Comparison of ENCODE assay signal across 1 cellular context in the genomic region with DNA sequence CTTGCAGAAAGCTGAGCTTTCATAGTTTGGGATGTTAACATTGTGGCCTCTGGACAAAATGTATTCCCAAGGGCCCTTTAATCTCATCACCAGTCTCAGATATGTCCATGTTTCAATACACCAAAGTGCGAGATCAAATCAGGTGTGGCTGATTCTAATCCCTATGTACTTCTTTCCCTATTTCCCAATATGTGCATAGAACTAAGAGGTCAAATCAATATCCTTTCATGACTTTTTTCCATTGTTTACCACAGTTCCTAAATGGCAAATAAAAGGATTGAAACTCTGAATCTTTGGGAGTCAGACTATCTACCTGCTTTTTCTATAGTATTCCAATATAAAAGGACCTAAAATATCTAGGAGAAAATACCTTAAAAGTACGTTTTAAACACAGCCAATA.
TF ChIP-seq lines count a peak whose summit lies in the region.

No MANE protein-coding gene starts in this region.

TF ChIP-seq in HepG2, 621 proteins besides CTCF, POLR2A, EP300 and RAD21 (continued from another document and continues in another):
- TF ChIP-seq, protein P1, sequence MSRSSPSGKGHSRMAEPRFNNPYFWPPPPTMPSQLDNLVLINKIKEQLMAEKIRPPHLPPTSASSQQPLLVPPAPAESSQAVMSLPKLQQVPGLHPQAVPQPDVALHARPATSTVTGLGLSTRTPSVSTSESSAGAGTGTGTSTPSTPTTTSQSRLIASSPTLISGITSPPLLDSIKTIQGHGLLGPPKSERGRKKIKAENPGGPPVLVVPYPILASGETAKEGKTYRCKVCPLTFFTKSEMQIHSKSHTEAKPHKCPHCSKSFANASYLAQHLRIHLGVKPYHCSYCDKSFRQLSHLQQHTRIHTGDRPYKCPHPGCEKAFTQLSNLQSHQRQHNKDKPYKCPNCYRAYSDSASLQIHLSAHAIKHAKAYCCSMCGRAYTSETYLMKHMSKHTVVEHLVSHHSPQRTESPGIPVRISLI (CRISPR knock-in tag; IDR thresholded peaks at IDR 0.05; ENCODE audit: borderline replicate concordance): peak; percentile 30; the same call in 1 of the 2 replicates
- no peak for TF ChIP-seq MYC (CRISPR knock-in tag; IDR thresholded peaks at IDR 0.05; ENCODE audit: borderline replicate concordance)
- TF ChIP-seq, protein P2, sequence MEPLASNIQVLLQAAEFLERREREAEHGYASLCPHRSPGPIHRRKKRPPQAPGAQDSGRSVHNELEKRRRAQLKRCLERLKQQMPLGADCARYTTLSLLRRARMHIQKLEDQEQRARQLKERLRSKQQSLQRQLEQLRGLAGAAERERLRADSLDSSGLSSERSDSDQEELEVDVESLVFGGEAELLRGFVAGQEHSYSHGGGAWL (CRISPR knock-in tag; IDR thresholded peaks at IDR 0.05): no peak
- TF ChIP-seq JUN (CRISPR knock-in tag; IDR thresholded peaks at IDR 0.05): no peak
- no peak for TF ChIP-seq ZNF749 (CRISPR knock-in tag; IDR thresholded peaks at IDR 0.05; ENCODE audit: borderline replicate concordance)
- no peak for TF ChIP-seq ZNF274 (CRISPR knock-in tag; IDR thresholded peaks at IDR 0.05)
- TF ChIP-seq NCOA2 (CRISPR knock-in tag; IDR thresholded peaks at IDR 0.05): 0 out of 2 replicates have a peak, but pooled peaks have one; percentile 38
- no peak for TF ChIP-seq JUNB (CRISPR knock-in tag; IDR thresholded peaks at IDR 0.05; ENCODE audit: borderline replicate concordance)
- TF ChIP-seq, protein P3, sequence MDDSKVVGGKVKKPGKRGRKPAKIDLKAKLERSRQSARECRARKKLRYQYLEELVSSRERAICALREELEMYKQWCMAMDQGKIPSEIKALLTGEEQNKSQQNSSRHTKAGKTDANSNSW (CRISPR knock-in tag; IDR thresholded peaks at IDR 0.05; ENCODE audit: borderline replicate concordance): no peak
- TF ChIP-seq, protein P4, sequence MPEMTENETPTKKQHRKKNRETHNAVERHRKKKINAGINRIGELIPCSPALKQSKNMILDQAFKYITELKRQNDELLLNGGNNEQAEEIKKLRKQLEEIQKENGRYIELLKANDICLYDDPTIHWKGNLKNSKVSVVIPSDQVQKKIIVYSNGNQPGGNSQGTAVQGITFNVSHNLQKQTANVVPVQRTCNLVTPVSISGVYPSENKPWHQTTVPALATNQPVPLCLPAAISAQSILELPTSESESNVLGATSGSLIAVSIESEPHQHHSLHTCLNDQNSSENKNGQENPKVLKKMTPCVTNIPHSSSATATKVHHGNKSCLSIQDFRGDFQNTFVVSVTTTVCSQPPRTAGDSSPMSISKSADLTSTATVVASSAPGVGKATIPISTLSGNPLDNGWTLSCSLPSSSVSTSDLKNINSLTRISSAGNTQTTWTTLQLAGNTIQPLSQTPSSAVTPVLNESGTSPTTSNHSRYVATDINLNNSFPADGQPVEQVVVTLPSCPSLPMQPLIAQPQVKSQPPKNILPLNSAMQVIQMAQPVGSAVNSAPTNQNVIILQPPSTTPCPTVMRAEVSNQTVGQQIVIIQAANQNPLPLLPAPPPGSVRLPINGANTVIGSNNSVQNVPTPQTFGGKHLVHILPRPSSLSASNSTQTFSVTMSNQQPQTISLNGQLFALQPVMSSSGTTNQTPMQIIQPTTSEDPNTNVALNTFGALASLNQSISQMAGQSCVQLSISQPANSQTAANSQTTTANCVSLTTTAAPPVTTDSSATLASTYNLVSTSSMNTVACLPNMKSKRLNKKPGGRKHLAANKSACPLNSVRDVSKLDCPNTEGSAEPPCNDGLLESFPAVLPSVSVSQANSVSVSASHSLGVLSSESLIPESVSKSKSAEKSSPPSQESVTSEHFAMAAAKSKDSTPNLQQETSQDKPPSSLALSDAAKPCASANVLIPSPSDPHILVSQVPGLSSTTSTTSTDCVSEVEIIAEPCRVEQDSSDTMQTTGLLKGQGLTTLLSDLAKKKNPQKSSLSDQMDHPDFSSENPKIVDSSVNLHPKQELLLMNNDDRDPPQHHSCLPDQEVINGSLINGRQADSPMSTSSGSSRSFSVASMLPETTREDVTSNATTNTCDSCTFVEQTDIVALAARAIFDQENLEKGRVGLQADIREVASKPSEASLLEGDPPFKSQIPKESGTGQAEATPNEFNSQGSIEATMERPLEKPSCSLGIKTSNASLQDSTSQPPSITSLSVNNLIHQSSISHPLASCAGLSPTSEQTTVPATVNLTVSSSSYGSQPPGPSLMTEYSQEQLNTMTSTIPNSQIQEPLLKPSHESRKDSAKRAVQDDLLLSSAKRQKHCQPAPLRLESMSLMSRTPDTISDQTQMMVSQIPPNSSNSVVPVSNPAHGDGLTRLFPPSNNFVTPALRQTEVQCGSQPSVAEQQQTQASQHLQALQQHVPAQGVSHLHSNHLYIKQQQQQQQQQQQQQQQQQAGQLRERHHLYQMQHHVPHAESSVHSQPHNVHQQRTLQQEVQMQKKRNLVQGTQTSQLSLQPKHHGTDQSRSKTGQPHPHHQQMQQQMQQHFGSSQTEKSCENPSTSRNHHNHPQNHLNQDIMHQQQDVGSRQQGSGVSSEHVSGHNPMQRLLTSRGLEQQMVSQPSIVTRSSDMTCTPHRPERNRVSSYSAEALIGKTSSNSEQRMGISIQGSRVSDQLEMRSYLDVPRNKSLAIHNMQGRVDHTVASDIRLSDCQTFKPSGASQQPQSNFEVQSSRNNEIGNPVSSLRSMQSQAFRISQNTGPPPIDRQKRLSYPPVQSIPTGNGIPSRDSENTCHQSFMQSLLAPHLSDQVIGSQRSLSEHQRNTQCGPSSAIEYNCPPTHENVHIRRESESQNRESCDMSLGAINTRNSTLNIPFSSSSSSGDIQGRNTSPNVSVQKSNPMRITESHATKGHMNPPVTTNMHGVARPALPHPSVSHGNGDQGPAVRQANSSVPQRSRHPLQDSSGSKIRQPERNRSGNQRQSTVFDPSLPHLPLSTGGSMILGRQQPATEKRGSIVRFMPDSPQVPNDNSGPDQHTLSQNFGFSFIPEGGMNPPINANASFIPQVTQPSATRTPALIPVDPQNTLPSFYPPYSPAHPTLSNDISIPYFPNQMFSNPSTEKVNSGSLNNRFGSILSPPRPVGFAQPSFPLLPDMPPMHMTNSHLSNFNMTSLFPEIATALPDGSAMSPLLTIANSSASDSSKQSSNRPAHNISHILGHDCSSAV (CRISPR knock-in tag; IDR thresholded peaks at IDR 0.05; ENCODE audit: borderline replicate concordance): no peak
- TF ChIP-seq XBP1 (CRISPR knock-in tag; IDR thresholded peaks at IDR 0.05): no peak
- no peak for TF ChIP-seq ZNF260 (CRISPR knock-in tag; IDR thresholded peaks at IDR 0.05; ENCODE audit: borderline replicate concordance, low read depth)
- TF ChIP-seq KAT2B (IDR thresholded peaks at IDR 0.05; ENCODE audit: borderline replicate concordance, low read depth, low read length): 0 out of 2 replicates have a peak, but pooled peaks have one; percentile 10
- no peak for TF ChIP-seq CC2D1A (CRISPR knock-in tag; IDR thresholded peaks at IDR 0.05)
- peak; percentile 66 for TF ChIP-seq TCF7 (IDR thresholded peaks at IDR 0.05; ENCODE audit: low read depth)
- TF ChIP-seq SYNCRIP (IDR thresholded peaks at IDR 0.05; ENCODE audit: insufficient read depth, low read depth, low read length): no peak
- peak; percentile 49; the same call in 1 of the 2 replicates for TF ChIP-seq ISL2 (CRISPR knock-in tag; IDR thresholded peaks at IDR 0.05)
- TF ChIP-seq MIER3 (CRISPR knock-in tag; IDR thresholded peaks at IDR 0.05; ENCODE audit: borderline replicate concordance): no peak
- 0 out of 2 replicates have a peak, but pooled peaks have one; percentile 52 for TF ChIP-seq RXRB (CRISPR knock-in tag; IDR thresholded peaks at IDR 0.05; ENCODE audit: borderline replicate concordance)
- TF ChIP-seq, protein P5, sequence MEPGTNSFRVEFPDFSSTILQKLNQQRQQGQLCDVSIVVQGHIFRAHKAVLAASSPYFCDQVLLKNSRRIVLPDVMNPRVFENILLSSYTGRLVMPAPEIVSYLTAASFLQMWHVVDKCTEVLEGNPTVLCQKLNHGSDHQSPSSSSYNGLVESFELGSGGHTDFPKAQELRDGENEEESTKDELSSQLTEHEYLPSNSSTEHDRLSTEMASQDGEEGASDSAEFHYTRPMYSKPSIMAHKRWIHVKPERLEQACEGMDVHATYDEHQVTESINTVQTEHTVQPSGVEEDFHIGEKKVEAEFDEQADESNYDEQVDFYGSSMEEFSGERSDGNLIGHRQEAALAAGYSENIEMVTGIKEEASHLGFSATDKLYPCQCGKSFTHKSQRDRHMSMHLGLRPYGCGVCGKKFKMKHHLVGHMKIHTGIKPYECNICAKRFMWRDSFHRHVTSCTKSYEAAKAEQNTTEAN (CRISPR knock-in tag; conservative IDR thresholded peaks at IDR 0.05): no peak
- TF ChIP-seq, protein P6, sequence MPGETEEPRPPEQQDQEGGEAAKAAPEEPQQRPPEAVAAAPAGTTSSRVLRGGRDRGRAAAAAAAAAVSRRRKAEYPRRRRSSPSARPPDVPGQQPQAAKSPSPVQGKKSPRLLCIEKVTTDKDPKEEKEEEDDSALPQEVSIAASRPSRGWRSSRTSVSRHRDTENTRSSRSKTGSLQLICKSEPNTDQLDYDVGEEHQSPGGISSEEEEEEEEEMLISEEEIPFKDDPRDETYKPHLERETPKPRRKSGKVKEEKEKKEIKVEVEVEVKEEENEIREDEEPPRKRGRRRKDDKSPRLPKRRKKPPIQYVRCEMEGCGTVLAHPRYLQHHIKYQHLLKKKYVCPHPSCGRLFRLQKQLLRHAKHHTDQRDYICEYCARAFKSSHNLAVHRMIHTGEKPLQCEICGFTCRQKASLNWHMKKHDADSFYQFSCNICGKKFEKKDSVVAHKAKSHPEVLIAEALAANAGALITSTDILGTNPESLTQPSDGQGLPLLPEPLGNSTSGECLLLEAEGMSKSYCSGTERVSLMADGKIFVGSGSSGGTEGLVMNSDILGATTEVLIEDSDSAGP (CRISPR knock-in tag; IDR thresholded peaks at IDR 0.05; ENCODE audit: borderline replicate concordance): no peak
- TF ChIP-seq ZNF780A (CRISPR knock-in tag; IDR thresholded peaks at IDR 0.05): no peak
- TF ChIP-seq, protein P7, sequence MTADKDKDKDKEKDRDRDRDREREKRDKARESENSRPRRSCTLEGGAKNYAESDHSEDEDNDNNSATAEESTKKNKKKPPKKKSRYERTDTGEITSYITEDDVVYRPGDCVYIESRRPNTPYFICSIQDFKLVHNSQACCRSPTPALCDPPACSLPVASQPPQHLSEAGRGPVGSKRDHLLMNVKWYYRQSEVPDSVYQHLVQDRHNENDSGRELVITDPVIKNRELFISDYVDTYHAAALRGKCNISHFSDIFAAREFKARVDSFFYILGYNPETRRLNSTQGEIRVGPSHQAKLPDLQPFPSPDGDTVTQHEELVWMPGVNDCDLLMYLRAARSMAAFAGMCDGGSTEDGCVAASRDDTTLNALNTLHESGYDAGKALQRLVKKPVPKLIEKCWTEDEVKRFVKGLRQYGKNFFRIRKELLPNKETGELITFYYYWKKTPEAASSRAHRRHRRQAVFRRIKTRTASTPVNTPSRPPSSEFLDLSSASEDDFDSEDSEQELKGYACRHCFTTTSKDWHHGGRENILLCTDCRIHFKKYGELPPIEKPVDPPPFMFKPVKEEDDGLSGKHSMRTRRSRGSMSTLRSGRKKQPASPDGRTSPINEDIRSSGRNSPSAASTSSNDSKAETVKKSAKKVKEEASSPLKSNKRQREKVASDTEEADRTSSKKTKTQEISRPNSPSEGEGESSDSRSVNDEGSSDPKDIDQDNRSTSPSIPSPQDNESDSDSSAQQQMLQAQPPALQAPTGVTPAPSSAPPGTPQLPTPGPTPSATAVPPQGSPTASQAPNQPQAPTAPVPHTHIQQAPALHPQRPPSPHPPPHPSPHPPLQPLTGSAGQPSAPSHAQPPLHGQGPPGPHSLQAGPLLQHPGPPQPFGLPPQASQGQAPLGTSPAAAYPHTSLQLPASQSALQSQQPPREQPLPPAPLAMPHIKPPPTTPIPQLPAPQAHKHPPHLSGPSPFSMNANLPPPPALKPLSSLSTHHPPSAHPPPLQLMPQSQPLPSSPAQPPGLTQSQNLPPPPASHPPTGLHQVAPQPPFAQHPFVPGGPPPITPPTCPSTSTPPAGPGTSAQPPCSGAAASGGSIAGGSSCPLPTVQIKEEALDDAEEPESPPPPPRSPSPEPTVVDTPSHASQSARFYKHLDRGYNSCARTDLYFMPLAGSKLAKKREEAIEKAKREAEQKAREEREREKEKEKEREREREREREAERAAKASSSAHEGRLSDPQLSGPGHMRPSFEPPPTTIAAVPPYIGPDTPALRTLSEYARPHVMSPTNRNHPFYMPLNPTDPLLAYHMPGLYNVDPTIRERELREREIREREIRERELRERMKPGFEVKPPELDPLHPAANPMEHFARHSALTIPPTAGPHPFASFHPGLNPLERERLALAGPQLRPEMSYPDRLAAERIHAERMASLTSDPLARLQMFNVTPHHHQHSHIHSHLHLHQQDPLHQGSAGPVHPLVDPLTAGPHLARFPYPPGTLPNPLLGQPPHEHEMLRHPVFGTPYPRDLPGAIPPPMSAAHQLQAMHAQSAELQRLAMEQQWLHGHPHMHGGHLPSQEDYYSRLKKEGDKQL (CRISPR knock-in tag; IDR thresholded peaks at IDR 0.05; ENCODE audit: low read depth): peak; percentile 66; the same call in 1 of the 2 replicates
- no peak for TF ChIP-seq SOX6 (IDR thresholded peaks at IDR 0.05)
- peak; percentile 75 for TF ChIP-seq SOX6 (CRISPR knock-in tag; IDR thresholded peaks at IDR 0.05)
- peak; percentile 43; the same call in 1 of the 2 replicates for TF ChIP-seq CREM (IDR thresholded peaks at IDR 0.05)
- TF ChIP-seq CREM (CRISPR knock-in tag; IDR thresholded peaks at IDR 0.05): no peak
- TF ChIP-seq ZNF160 (CRISPR knock-in tag; IDR thresholded peaks at IDR 0.05): no peak
- no peak for TF ChIP-seq DPF2 (CRISPR knock-in tag; IDR thresholded peaks at IDR 0.05; ENCODE audit: borderline replicate concordance, low read depth)
- peak; percentile 67; the same call in 1 of the 2 replicates for TF ChIP-seq ONECUT2 (CRISPR knock-in tag; IDR thresholded peaks at IDR 0.05)
- no peak for TF ChIP-seq KLF16 (CRISPR knock-in tag; IDR thresholded peaks at IDR 0.05)
